9 cellular contexts compared by ENCODE assay signal in genomic region chr12:99985631-99986030, GRCh38. TPM values are rescaled to one million over a fixed set of nuclear protein-coding genes. Genes with fewer than 3 reads are reported as not detected.
DNase-seq lines count a peak whose midpoint lies in the region; ATAC-seq and TF ChIP-seq lines count a peak whose summit lies in the region.
"Had no signal": no experiment of that assay in that cellular context is flagged by ENCODE, and none has a peak within 500 bp of the region (broad histone marks: within the 10 kb centered on the region; RNA-seq: fewer than 3 reads in every experiment).

No MANE protein-coding gene starts in this region.

- H4K20me1 ChIP-seq in SK-N-SH (ENCODE audit: insufficient read depth), result no peaks in the 10 kb centered on the region

- no peaks in the 10 kb centered on the region for H3F3A ChIP-seq in SK-N-SH (replicated peaks; ENCODE audit: insufficient read depth)

- peak overlapping the region; percentile 74 for H3K4me3 Mint-ChIP-seq in T-helper 17 cell

- peaks cover 4% of the 10 kb centered on the region for H3K4me1 Mint-ChIP-seq in T-helper 17 cell

- TF ChIP-seq EP300 in SK-N-SH (IDR thresholded peaks at IDR 0.05; ENCODE audit: borderline replicate concordance in 1 of 2, low read depth in 1 of 2, low read length in 1 of 2), result no peak

- no peak overlapping the region for H3K27ac Mint-ChIP-seq in T-helper 17 cell

- peaks cover 2% of the 10 kb centered on the region for H3K36me3 Mint-ChIP-seq in T-helper 17 cell (ENCODE audit: low read depth)

- TF ChIP-seq RAD21 in SK-N-SH (IDR thresholded peaks at IDR 0.05; ENCODE audit: low read length), result no peak

- H3K4me1 ChIP-seq in SK-N-SH (ENCODE audit: control insufficient read depth in 1 of 2, insufficient read depth in 2 of 2, low read depth in 1 of 2, low read length in 1 of 2), result peaks cover 7 to 13% of the 10 kb centered on the region in 2 experiments; a peak in 2 of 4 replicates
- H3K4me1 ChIP-seq in skeletal muscle tissue (ENCODE audit: control insufficient read depth in 3 of 3, insufficient read depth in 3 of 3, low read length in 3 of 3), result peaks cover 2 to 9% (median 4%) of the 10 kb centered on the region in 3 donors

- H3K36me3 ChIP-seq in SK-N-SH (replicated peaks in 1 of 2; ENCODE audit: control insufficient read depth in 1 of 2, insufficient read depth in 2 of 2, low read length in 1 of 2) (no peaks in the 10 kb centered on the region), skeletal muscle tissue (ENCODE audit: control insufficient read depth in 3 of 3, insufficient read depth in 3 of 3, low read length in 3 of 3) (no peaks in the 10 kb centered on the region)

- no peaks in the 10 kb centered on the region for H3K27me3 ChIP-seq in SK-N-SH (ENCODE audit: insufficient read depth)
- H3K27me3 ChIP-seq in skeletal muscle tissue (ENCODE audit: control insufficient read depth in 3 of 3, insufficient read depth in 3 of 3, low read length in 3 of 3), result no peaks in the 10 kb centered on the region

- H3K9me2 ChIP-seq in SK-N-SH, result no peaks in the 10 kb centered on the region

- TF ChIP-seq CTCF in SK-N-SH (IDR thresholded peaks at IDR 0.05), result no peak
- TF ChIP-seq CTCF in fibroblast of villous mesenchyme (IDR thresholded peaks at IDR 0.05; ENCODE audit: insufficient read depth, low read depth, low read length), result no peak

- POLR2A ChIA-PET in SK-N-SH (lab: Yijun Ruan, JAX), result no interaction called here

- H3K9ac ChIP-seq in SK-N-SH (peak overlapping the region; percentile 72; the same call in 1 of the 2 replicates), skeletal muscle tissue (ENCODE audit: low read depth in 1 of 3, low read length in 3 of 3) (peak overlapping the region in 1 of 3 donors; percentile 79)

- H3K27me3 Mint-ChIP-seq in T-helper 17 cell, result peaks cover 57% of the 10 kb centered on the region

- H3K4me3 ChIP-seq in SK-N-SH (ENCODE audit: low read depth in 2 of 2, low read length in 1 of 2), result peak overlapping the region; percentile 83 to 86
- peak overlapping the region; percentile 67 for H3K4me3 ChIP-seq in fibroblast of villous mesenchyme (ENCODE audit: low read depth, low read length)
- H3K4me3 ChIP-seq in skeletal muscle tissue (ENCODE audit: low read length in 3 of 3), result peak overlapping the region; percentile 67 to 84 (median 76)

- H3K9me3 ChIP-seq in SK-N-SH (no peaks in the 10 kb centered on the region), T-helper 17 cell (ENCODE audit: control insufficient read depth, low read length, poor library complexity, severe bottlenecking) (no peaks in the 10 kb centered on the region), skeletal muscle tissue (ENCODE audit: control insufficient read depth in 3 of 3, low read length in 3 of 3) (no peaks in the 10 kb centered on the region)

- peak overlapping the region; percentile 99 for H3K4me2 ChIP-seq in SK-N-SH

- peak overlapping the region; percentile 95; the same call in 1 of the 2 replicates for H2AFZ ChIP-seq in SK-N-SH (ENCODE audit: low read depth)

- no peak for ATAC-seq in SK-N-SH treated with all-trans-retinoic acid at 6 μM for 48 hours
- ATAC-seq in T-helper 17 cell, result no peak

- WGBS in SK-N-SH (ENCODE audit: low lambda C conversion rate), result 49% methylated on average over 3 of the region's 3 CpGs

- DNase-seq in SK-N-SH (no peak), T-helper 17 cell (no peak), fibroblast of villous mesenchyme (ENCODE audit: low read depth) (no peak), DMS114 treated with DMSO at 0.1 percent for 48 hours (lab: John Stamatoyannopoulos, UW; ENCODE audit: unreplicated experiment) (no peak), SKM-1 (lab: John Stamatoyannopoulos, UW; ENCODE audit: unreplicated experiment) (no peak), OCI-M2 (lab: John Stamatoyannopoulos, UW; ENCODE audit: unreplicated experiment) (no peak)
- DNase-seq: stimulated activated CD4-positive, alpha-beta T cell treated with anti-CD3 and anti-CD28 coated beads, Interleukin-2, amount 100 ng/mL, for 24 hours had no signal

- no peaks in the 10 kb centered on the region for H3K79me2 ChIP-seq in SK-N-SH (ENCODE audit: insufficient read depth)

- CTCF ChIA-PET in SK-N-SH (lab: Yijun Ruan, JAX), result no interaction called here

- H3K27ac ChIP-seq in SK-N-SH (ENCODE audit: low read depth in 2 of 2, low read length in 1 of 2) (no peak overlapping the region), skeletal muscle tissue (ENCODE audit: low read depth, low read length) (no peak overlapping the region)

TF ChIP-seq in SK-N-SH, 30 proteins besides CTCF, POLR2A, EP300 and RAD21:
- no peak for TF ChIP-seq GABPA (IDR thresholded peaks at IDR 0.05; ENCODE audit: low read depth)
- TF ChIP-seq TEAD4 (IDR thresholded peaks at IDR 0.05; ENCODE audit: borderline replicate concordance, insufficient read depth), result no peak
- TF ChIP-seq ELF1 (IDR thresholded peaks at IDR 0.05), result no peak
- TF ChIP-seq REST (IDR thresholded peaks at IDR 0.05; ENCODE audit: low read depth, low read length), result no peak
- TF ChIP-seq SIN3A (IDR thresholded peaks at IDR 0.05; ENCODE audit: borderline replicate concordance, low read depth, low read length), result no peak
- no peak for TF ChIP-seq MEF2A (IDR thresholded peaks at IDR 0.05; ENCODE audit: borderline replicate concordance, low read depth)
- no peak for TF ChIP-seq GATA2 (CRISPR knock-in tag; IDR thresholded peaks at IDR 0.05)

TF ChIP-seq in SK-N-SH treated with all-trans-retinoic acid at 6 μM for 48 hours, 23 proteins besides CTCF, POLR2A, EP300 and RAD21 (continues in another document):
- TF ChIP-seq CSDC2 (CRISPR knock-in tag; IDR thresholded peaks at IDR 0.05) (no peak), CREB5 (CRISPR knock-in tag; IDR thresholded peaks at IDR 0.05; ENCODE audit: low read depth) (no peak), PATZ1 (CRISPR knock-in tag; IDR thresholded peaks at IDR 0.05; ENCODE audit: borderline replicate concordance) (no peak), ZFP3 (CRISPR knock-in tag; IDR thresholded peaks at IDR 0.05) (no peak), TCF4 (CRISPR knock-in tag; IDR thresholded peaks at IDR 0.05; ENCODE audit: borderline replicate concordance) (no peak), ZFP30 (CRISPR knock-in tag; IDR thresholded peaks at IDR 0.05) (no peak), BACH2 (CRISPR knock-in tag; IDR thresholded peaks at IDR 0.05; ENCODE audit: borderline replicate concordance) (no peak), SNAI2 (CRISPR knock-in tag; IDR thresholded peaks at IDR 0.05) (no peak), RARB (CRISPR knock-in tag; IDR thresholded peaks at IDR 0.05) (no peak), CSRNP3 (CRISPR knock-in tag; IDR thresholded peaks at IDR 0.05) (no peak)

RNA-seq across cellular contexts. Expression of gene ANKS1B, which starts 0.9 kb away (rescaled TPM):
- 1.8 and 2.3 TPM in 2 replicates for polyA plus RNA-seq in SK-N-SH (2012; rRNA removed)
- polyA plus RNA-seq in SK-N-SH (2012; cell fraction: cytosol; rRNA removed), result 1.8 and 1.9 TPM in 2 replicates
- polyA plus RNA-seq in SK-N-SH (2012; cell fraction: nucleus; rRNA removed), result 2.0 and 3.9 TPM in 2 replicates
- total RNA-seq in T-helper 17 cell (1 to 10 TPM in 1 of 2 donors, under 1 TPM in 1; 0.35 to 1.2 TPM), fibroblast of villous mesenchyme (0.64 and 0.86 TPM in 2 replicates), skeletal muscle tissue (10.4 TPM)
